2 cellular contexts compared by ENCODE assay signal in the genomic region with DNA sequence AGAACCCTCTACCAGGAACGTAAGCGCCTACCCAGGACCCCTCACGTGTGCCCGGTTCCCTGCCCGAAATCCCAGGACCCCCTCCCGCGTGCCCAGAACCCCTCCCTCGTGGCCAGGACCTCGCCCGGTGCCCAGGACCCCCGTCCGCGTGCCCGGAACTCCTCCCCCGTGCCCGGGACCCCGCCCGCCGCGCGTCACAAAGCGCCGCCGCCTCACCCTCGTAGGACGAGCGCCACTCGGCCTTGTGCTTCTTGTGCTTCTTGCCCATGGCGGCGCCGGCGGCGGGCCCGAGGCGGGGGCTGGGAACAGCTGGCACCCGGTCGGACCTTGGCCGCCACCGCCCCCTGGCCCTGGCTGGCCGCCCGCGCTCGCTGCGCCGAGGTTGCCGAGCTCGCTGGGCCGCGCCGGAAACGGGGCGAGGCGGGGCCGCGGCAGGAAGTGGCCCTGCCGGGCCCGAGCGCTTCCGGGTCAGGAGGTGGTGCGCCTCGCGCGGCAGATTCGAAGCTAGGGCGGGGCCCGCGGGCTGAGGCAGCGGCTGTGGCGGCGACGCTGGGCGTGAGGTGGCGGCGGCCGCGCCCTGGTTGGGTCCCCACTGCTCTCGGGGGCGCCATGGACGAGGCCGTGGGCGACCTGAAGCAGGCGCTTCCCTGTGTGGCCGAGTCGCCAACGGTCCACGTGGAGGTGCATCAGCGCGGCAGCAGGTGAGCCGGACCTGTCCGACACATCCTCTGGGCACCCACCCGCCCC.
TF ChIP-seq lines count a peak whose summit lies in the region.

A gene (minus strand): TSS at position 412 of the 747 bp plus-strand sequence. CDS start 144 bp downstream, at position 268.
A gene with protein sequence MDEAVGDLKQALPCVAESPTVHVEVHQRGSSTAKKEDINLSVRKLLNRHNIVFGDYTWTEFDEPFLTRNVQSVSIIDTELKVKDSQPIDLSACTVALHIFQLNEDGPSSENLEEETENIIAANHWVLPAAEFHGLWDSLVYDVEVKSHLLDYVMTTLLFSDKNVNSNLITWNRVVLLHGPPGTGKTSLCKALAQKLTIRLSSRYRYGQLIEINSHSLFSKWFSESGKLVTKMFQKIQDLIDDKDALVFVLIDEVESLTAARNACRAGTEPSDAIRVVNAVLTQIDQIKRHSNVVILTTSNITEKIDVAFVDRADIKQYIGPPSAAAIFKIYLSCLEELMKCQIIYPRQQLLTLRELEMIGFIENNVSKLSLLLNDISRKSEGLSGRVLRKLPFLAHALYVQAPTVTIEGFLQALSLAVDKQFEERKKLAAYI (plus strand): TSS at position 495 of the 747 bp plus-strand sequence. CDS start 115 bp downstream, at position 610.

TF ChIP-seq in A549, 52 proteins besides CTCF, POLR2A, EP300 and RAD21 (continued from another document):
- no peak for TF ChIP-seq CBX2 (IDR thresholded peaks at IDR 0.05; ENCODE audit: borderline replicate concordance, low read depth)
- TF ChIP-seq NFE2L2 (conservative IDR thresholded peaks at IDR 0.05; ENCODE audit: low read length) = no peak
- no peak for TF ChIP-seq ZSCAN20 (CRISPR knock-in tag; IDR thresholded peaks at IDR 0.05)
- TF ChIP-seq SREBF2 (IDR thresholded peaks at IDR 0.05) = no peak
- TF ChIP-seq CEBPB (IDR thresholded peaks at IDR 0.05) = no peak
- no peak for TF ChIP-seq RARB (CRISPR knock-in tag; IDR thresholded peaks at IDR 0.05)
- no peak for TF ChIP-seq FOXS1 (CRISPR knock-in tag; IDR thresholded peaks at IDR 0.05)
- no peak for TF ChIP-seq GATA3 (IDR thresholded peaks at IDR 0.05; ENCODE audit: borderline replicate concordance)
- TF ChIP-seq, protein P1, sequence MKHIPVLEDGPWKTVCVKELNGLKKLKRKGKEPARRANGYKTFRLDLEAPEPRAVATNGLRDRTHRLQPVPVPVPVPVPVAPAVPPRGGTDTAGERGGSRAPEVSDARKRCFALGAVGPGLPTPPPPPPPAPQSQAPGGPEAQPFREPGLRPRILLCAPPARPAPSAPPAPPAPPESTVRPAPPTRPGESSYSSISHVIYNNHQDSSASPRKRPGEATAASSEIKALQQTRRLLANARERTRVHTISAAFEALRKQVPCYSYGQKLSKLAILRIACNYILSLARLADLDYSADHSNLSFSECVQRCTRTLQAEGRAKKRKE (CRISPR knock-in tag; IDR thresholded peaks at IDR 0.05; ENCODE audit: low read depth) = no peak
- TF ChIP-seq, protein P2, sequence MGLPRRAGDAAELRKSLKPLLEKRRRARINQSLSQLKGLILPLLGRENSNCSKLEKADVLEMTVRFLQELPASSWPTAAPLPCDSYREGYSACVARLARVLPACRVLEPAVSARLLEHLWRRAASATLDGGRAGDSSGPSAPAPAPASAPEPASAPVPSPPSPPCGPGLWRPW (IDR thresholded peaks at IDR 0.05) = no peak
- TF ChIP-seq, protein P3, sequence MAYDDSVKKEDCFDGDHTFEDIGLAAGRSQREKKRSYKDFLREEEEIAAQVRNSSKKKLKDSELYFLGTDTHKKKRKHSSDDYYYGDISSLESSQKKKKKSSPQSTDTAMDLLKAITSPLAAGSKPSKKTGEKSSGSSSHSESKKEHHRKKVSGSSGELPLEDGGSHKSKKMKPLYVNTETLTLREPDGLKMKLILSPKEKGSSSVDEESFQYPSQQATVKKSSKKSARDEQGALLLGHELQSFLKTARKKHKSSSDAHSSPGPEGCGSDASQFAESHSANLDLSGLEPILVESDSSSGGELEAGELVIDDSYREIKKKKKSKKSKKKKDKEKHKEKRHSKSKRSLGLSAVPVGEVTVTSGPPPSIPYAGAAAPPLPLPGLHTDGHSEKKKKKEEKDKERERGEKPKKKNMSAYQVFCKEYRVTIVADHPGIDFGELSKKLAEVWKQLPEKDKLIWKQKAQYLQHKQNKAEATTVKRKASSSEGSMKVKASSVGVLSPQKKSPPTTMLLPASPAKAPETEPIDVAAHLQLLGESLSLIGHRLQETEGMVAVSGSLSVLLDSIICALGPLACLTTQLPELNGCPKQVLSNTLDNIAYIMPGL (CRISPR knock-in tag; IDR thresholded peaks at IDR 0.05; ENCODE audit: borderline replicate concordance) = no peak
- no peak for TF ChIP-seq ZFP36 (IDR thresholded peaks at IDR 0.05; ENCODE audit: borderline replicate concordance, partially characterized antibody)
- TF ChIP-seq PHF8 (IDR thresholded peaks at IDR 0.05; ENCODE audit: borderline replicate concordance, low read depth) = peak; percentile 77; the same call in 1 of the 2 replicates
- TF ChIP-seq CBX8 (IDR thresholded peaks at IDR 0.05) = no peak
TF ChIP-seq in A549: peak in this region for 9.

TF ChIP-seq in WTC11, 78 proteins besides CTCF, POLR2A, EP300 and RAD21 (continued from another document):
- TF ChIP-seq, protein P3 (CRISPR knock-in tag; IDR thresholded peaks at IDR 0.05) = peak; percentile 81; the same call in 1 of the 2 replicates
- TF ChIP-seq GABPB1 (CRISPR knock-in tag; IDR thresholded peaks at IDR 0.05) = peak; percentile 77
- TF ChIP-seq, protein P4, sequence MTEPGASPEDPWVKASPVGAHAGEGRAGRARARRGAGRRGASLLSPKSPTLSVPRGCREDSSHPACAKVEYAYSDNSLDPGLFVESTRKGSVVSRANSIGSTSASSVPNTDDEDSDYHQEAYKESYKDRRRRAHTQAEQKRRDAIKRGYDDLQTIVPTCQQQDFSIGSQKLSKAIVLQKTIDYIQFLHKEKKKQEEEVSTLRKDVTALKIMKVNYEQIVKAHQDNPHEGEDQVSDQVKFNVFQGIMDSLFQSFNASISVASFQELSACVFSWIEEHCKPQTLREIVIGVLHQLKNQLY (CRISPR knock-in tag; IDR thresholded peaks at IDR 0.05) = no peak
- 0 out of 2 replicates have a peak, but pooled peaks have one; percentile 12 for TF ChIP-seq ZNF317 (CRISPR knock-in tag; IDR thresholded peaks at IDR 0.05; ENCODE audit: borderline replicate concordance, low read depth)
- TF ChIP-seq SP1 (CRISPR knock-in tag; conservative IDR thresholded peaks at IDR 0.05) = peak; percentile 90
- TF ChIP-seq TP53 (CRISPR knock-in tag; IDR thresholded peaks at IDR 0.05) = 0 out of 2 replicates have a peak, but pooled peaks have one; percentile 76
- peak; percentile 89 for TF ChIP-seq CREM (CRISPR knock-in tag; IDR thresholded peaks at IDR 0.05)
- TF ChIP-seq, protein P5, sequence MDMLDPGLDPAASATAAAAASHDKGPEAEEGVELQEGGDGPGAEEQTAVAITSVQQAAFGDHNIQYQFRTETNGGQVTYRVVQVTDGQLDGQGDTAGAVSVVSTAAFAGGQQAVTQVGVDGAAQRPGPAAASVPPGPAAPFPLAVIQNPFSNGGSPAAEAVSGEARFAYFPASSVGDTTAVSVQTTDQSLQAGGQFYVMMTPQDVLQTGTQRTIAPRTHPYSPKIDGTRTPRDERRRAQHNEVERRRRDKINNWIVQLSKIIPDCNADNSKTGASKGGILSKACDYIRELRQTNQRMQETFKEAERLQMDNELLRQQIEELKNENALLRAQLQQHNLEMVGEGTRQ (CRISPR knock-in tag; IDR thresholded peaks at IDR 0.05) = peak; percentile 57
- TF ChIP-seq FOXK1 (CRISPR knock-in tag; IDR thresholded peaks at IDR 0.05) = peak; percentile 72
- 0 out of 2 replicates have a peak, but pooled peaks have one; percentile 26 for TF ChIP-seq NFE2L1 (CRISPR knock-in tag; IDR thresholded peaks at IDR 0.05)
- peak; percentile 90 for TF ChIP-seq NR2C2 (CRISPR knock-in tag; IDR thresholded peaks at IDR 0.05)
- TF ChIP-seq ETV6 (CRISPR knock-in tag; IDR thresholded peaks at IDR 0.05) = peak; percentile 78; the same call in 1 of the 2 replicates
- TF ChIP-seq ZNF219 (CRISPR knock-in tag; IDR thresholded peaks at IDR 0.05; ENCODE audit: borderline replicate concordance) = no peak
- TF ChIP-seq, protein P6, sequence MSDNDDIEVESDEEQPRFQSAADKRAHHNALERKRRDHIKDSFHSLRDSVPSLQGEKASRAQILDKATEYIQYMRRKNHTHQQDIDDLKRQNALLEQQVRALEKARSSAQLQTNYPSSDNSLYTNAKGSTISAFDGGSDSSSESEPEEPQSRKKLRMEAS (CRISPR knock-in tag; IDR thresholded peaks at IDR 0.05) = peak; percentile 80; the same call in 1 of the 2 replicates
TF ChIP-seq in WTC11: peak in this region for 24.
